Comparison of ENCODE assay signal across 23 cellular contexts in genomic region chr9:130672466-130672865, GRCh38. TPM values are rescaled to one million over a fixed set of nuclear protein-coding genes. Genes with fewer than 3 reads are reported as not detected.
"Had no signal": no experiment of that assay in that cellular context is flagged by ENCODE, and none has a peak within 500 bp of the region (broad histone marks: within the 10 kb centered on the region; RNA-seq: fewer than 3 reads in every experiment).

No MANE protein-coding gene starts in this region.

- H3K27ac ChIP-seq: cardiac muscle cell, heart right ventricle, psoas muscle, sigmoid colon, suprapubic skin had no signal

- H3K4me3 Mint-ChIP-seq: activated CD8-positive, alpha-beta T cell treated with anti-CD3 and anti-CD28 coated beads, Interleukin-2, amount 10 ng/mL, durations not matched to agents 7 days and 5 days; activated naive CD8-positive, alpha-beta T cell treated with anti-CD3 and anti-CD28 coated beads, Interleukin-2, amount 50 U/mL, for 24 hours; natural killer cell; type B pancreatic cell; WTC11 had no signal

- H3K27ac Mint-ChIP-seq: activated CD8-positive, alpha-beta T cell treated with anti-CD3 and anti-CD28 coated beads, Interleukin-2, amount 10 ng/mL, durations not matched to agents 7 days and 5 days; activated naive CD8-positive, alpha-beta T cell treated with anti-CD3 and anti-CD28 coated beads, Interleukin-2, amount 50 U/mL, for 24 hours; natural killer cell; type B pancreatic cell; WTC11 had no signal

- H3K9me3 ChIP-seq: heart right ventricle, psoas muscle, sigmoid colon, suprapubic skin had no signal

- H3K36me3 Mint-ChIP-seq: natural killer cell, type B pancreatic cell, WTC11 had no signal

- H3K9me3 Mint-ChIP-seq: activated naive CD8-positive, alpha-beta T cell treated with anti-CD3 and anti-CD28 coated beads, Interleukin-2, amount 50 U/mL, for 24 hours; natural killer cell; type B pancreatic cell; WTC11 had no signal

- H3K4me3 ChIP-seq: cardiac muscle cell, heart right ventricle, psoas muscle, sigmoid colon, suprapubic skin had no signal

- ATAC-seq: activated CD8-positive, alpha-beta T cell treated with anti-CD3 and anti-CD28 coated beads, Interleukin-2, amount 10 ng/mL, durations not matched to agents 7 days and 5 days; activated naive CD8-positive, alpha-beta T cell treated with anti-CD3 and anti-CD28 coated beads, Interleukin-2, amount 50 U/mL, for 24 hours; left lobe of liver; natural killer cell; stimulated activated naive CD8-positive, alpha-beta T cell treated with anti-CD3 and anti-CD28 coated beads, Interleukin-15, Interleukin-2, amounts not matched to agents 100 U/mL and 50 U/mL, for 24 hours; WTC11 had no signal

- H3K4me1 ChIP-seq: heart right ventricle, psoas muscle, sigmoid colon had no signal

- DNase-seq: activated CD4-positive, alpha-beta T cell treated with anti-CD3 and anti-CD28 coated beads for 48 hours; activated CD8-positive, alpha-beta memory T cell treated with anti-CD3 and anti-CD28 coated beads, Interleukin-2, amount 50 U/mL, for 48 hours; activated CD8-positive, alpha-beta T cell treated with anti-CD3 and anti-CD28 coated beads, Interleukin-2, amount 10 ng/mL, durations not matched to agents 7 days and 5 days; activated naive CD4-positive, alpha-beta T cell; activated naive CD8-positive, alpha-beta T cell treated with anti-CD3 and anti-CD28 coated beads, Interleukin-2, amount 50 U/mL, for 24 hours; foreskin melanocyte; heart right ventricle; mammary epithelial cell; natural killer cell; occipital lobe; psoas muscle; sigmoid colon; stimulated activated CD4-positive, alpha-beta T cell treated with anti-CD3 and anti-CD28 coated beads, Interleukin-2, amount 100 ng/mL, for 48 hours; stimulated activated CD8-positive, alpha-beta memory T cell treated with anti-CD3 and anti-CD28 coated beads, Interleukin-4, amount 100 ng/mL, for 48 hours; stimulated activated naive CD8-positive, alpha-beta T cell treated with anti-CD3 and anti-CD28 coated beads, Interleukin-15, Interleukin-2, amounts not matched to agents 100 U/mL and 50 U/mL, for 24 hours had no signal

- H3K4me1 Mint-ChIP-seq: activated naive CD8-positive, alpha-beta T cell treated with anti-CD3 and anti-CD28 coated beads, Interleukin-2, amount 50 U/mL, for 24 hours; natural killer cell; WTC11 had no signal

- H3K36me3 ChIP-seq: cardiac muscle cell, heart right ventricle, sigmoid colon, suprapubic skin had no signal

- FAIRE-seq: colon, islet of Langerhans had no signal

RNA-seq across cellular contexts. Expression of gene PRDM12, which starts 8.1 kb away (rescaled TPM):
- total RNA-seq: activated CD8-positive, alpha-beta T cell treated with anti-CD3 and anti-CD28 coated beads, Interleukin-2, amount 10 ng/mL, durations not matched to agents 7 days and 5 days; heart right ventricle; mammary epithelial cell; mononuclear cell; occipital lobe; psoas muscle; sigmoid colon; suprapubic skin had no signal
